Comparison of ENCODE assay signal across 2 cellular contexts in the genomic region with DNA sequence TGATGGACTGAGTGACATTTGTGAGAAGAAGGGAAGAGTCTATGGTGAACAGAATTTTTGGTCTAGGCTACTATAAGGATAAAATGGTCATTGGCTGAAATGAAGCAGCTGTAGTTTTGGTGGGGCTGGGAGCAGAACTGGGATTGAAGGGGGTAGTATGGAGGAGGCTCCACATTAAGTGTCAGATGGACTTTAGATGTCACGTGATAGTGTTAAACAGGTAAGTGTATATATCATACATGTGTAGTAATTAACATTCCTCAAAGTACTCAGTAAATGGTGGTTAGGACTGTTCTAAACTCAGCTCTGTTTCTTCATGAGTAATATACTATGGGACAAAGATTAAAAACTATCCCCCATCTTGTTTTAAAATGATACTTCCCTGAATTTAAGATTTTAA.
TF ChIP-seq lines count a peak whose summit lies in the region.

No MANE protein-coding gene starts in this region.

TF ChIP-seq in GM12878, 131 proteins besides CTCF, POLR2A, EP300 and RAD21:
- no peak for TF ChIP-seq KAT2A (conservative IDR thresholded peaks at IDR 0.05; ENCODE audit: control insufficient read depth, low read depth, low read length)
- peak; percentile 41; the same call in 1 of the 2 replicates for TF ChIP-seq RAD51 (IDR thresholded peaks at IDR 0.05)
TF ChIP-seq in GM12878: peak in this region for 1.

TF ChIP-seq in K562, 482 proteins besides CTCF, POLR2A, EP300 and RAD21:
- TF ChIP-seq, protein P1, sequence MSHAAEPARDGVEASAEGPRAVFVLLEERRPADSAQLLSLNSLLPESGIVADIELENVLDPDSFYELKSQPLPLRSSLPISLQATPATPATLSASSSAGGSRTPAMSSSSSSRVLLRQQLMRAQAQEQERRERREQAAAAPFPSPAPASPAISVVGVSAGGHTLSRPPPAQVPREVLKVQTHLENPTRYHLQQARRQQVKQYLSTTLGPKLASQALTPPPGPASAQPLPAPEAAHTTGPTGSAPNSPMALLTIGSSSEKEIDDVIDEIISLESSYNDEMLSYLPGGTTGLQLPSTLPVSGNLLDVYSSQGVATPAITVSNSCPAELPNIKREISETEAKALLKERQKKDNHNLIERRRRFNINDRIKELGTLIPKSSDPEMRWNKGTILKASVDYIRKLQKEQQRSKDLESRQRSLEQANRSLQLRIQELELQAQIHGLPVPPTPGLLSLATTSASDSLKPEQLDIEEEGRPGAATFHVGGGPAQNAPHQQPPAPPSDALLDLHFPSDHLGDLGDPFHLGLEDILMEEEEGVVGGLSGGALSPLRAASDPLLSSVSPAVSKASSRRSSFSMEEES (CRISPR knock-in tag; IDR thresholded peaks at IDR 0.05), result peak; percentile 70
- TF ChIP-seq SMAD4 (CRISPR knock-in tag; conservative IDR thresholded peaks at IDR 0.05), result no peak
TF ChIP-seq in K562: peak in this region for 1.
